In genomic region chr7:116439856-116440549, GRCh38 we compare ENCODE assay signal across 1 cellular context.
TF ChIP-seq lines count a peak whose summit lies in the region.

No MANE protein-coding gene starts in this region.

TF ChIP-seq in K562, 482 proteins besides CTCF, POLR2A, EP300 and RAD21 (continues in another document):
- TF ChIP-seq SMC3 (conservative IDR thresholded peaks at IDR 0.05; ENCODE audit: insufficient read depth, low read depth, low read length) (no peak), FOSL1 (tag; conservative IDR thresholded peaks at IDR 0.05) (0 out of 2 replicates have a peak, but pooled peaks have one; percentile 16), EZH2 (IDR thresholded peaks at IDR 0.05; ENCODE audit: borderline replicate concordance, low read depth, low read length) (no peak), ZNF76 (CRISPR knock-in tag; IDR thresholded peaks at IDR 0.05; ENCODE audit: borderline replicate concordance) (no peak), MTA1 (IDR thresholded peaks at IDR 0.05; ENCODE audit: borderline replicate concordance) (no peak), DMBX1 (CRISPR knock-in tag; IDR thresholded peaks at IDR 0.05; ENCODE audit: borderline replicate concordance) (0 out of 2 replicates have a peak, but pooled peaks have one; percentile 24), POLR2G (IDR thresholded peaks at IDR 0.05; ENCODE audit: low read depth, low read length) (no peak), ARID1B (IDR thresholded peaks at IDR 0.05) (0 out of 2 replicates have a peak, but pooled peaks have one; percentile 17), TCF15 (CRISPR knock-in tag; IDR thresholded peaks at IDR 0.05) (no peak), ZFP36 (IDR thresholded peaks at IDR 0.05; ENCODE audit: low read depth, low read length, partially characterized antibody) (no peak), EGR1 (conservative IDR thresholded peaks at IDR 0.05) (no peak), NFE2L1 (tag; IDR thresholded peaks at IDR 0.05; ENCODE audit: borderline replicate concordance, low read depth) (no peak), ZNF431 (CRISPR knock-in tag; IDR thresholded peaks at IDR 0.05) (no peak), ETV6 (IDR thresholded peaks at IDR 0.05; ENCODE audit: borderline replicate concordance in 1 of 2, low read depth in 2 of 2, low read length in 1 of 2) (no peak), ETV6 (CRISPR knock-in tag; IDR thresholded peaks at IDR 0.05; ENCODE audit: borderline replicate concordance) (no peak), HNRNPH1 (optimal IDR thresholded peaks at IDR 0.05; ENCODE audit: low read depth, low read length) (no peak), ZBTB26 (CRISPR knock-in tag; IDR thresholded peaks at IDR 0.05) (no peak), PHB (CRISPR knock-in tag; IDR thresholded peaks at IDR 0.05) (no peak), NELFE (IDR thresholded peaks at IDR 0.05; ENCODE audit: insufficient read depth, insufficient read length) (no peak), MGA (IDR thresholded peaks at IDR 0.05) (0 out of 2 replicates have a peak, but pooled peaks have one; percentile 9), ZNF583 (CRISPR knock-in tag; IDR thresholded peaks at IDR 0.05) (no peak), DLX4 (CRISPR knock-in tag; IDR thresholded peaks at IDR 0.05) (no peak), CREB5 (CRISPR knock-in tag; IDR thresholded peaks at IDR 0.05) (no peak), MIER1 (IDR thresholded peaks at IDR 0.05; ENCODE audit: low read depth) (no peak), E2F1 (CRISPR knock-in tag; IDR thresholded peaks at IDR 0.05) (no peak), TFAM (CRISPR knock-in tag; conservative IDR thresholded peaks at IDR 0.05) (no peak), KLF16 (IDR thresholded peaks at IDR 0.05) (no peak), NR4A1 (CRISPR knock-in tag; IDR thresholded peaks at IDR 0.05) (no peak), NR4A1 (tag; IDR thresholded peaks at IDR 0.05) (0 out of 2 replicates have a peak, but pooled peaks have one; percentile 16), GABPB2 (CRISPR knock-in tag; conservative IDR thresholded peaks at IDR 0.05) (no peak), L3MBTL2 (IDR thresholded peaks at IDR 0.05) (no peak), BCL6 (CRISPR knock-in tag; IDR thresholded peaks at IDR 0.05) (no peak), MEF2A (IDR thresholded peaks at IDR 0.05; ENCODE audit: control insufficient read depth, low read depth, low read length) (peak; percentile 52; the same call in 1 of the 2 replicates), SMARCA4 (IDR thresholded peaks at IDR 0.05) (peak; percentile 56), ZNF668 (CRISPR knock-in tag; IDR thresholded peaks at IDR 0.05) (no peak), SP2 (IDR thresholded peaks at IDR 0.05; ENCODE audit: extremely low read depth, low read depth, low read length, poor library complexity, severe bottlenecking) (no peak), PYGO2 (tag; IDR thresholded peaks at IDR 0.05) (no peak; the same call in 1 of the 2 replicates), ELF2 (CRISPR knock-in tag; IDR thresholded peaks at IDR 0.05) (no peak), ZBTB17 (CRISPR knock-in tag; IDR thresholded peaks at IDR 0.05) (0 out of 2 replicates have a peak, but pooled peaks have one; percentile 21), HDAC6 (IDR thresholded peaks at IDR 0.05; ENCODE audit: low read depth, low read length) (no peak), GATAD2A (IDR thresholded peaks at IDR 0.05) (no peak), POLR3A (IDR thresholded peaks at IDR 0.05; ENCODE audit: borderline replicate concordance, extremely low read depth, insufficient read depth, insufficient read length) (no peak), HLTF (IDR thresholded peaks at IDR 0.05) (no peak), PRPF4 (IDR thresholded peaks at IDR 0.05; ENCODE audit: insufficient read depth, low read depth, low read length, poor library complexity, severe bottlenecking) (no peak)
- TF ChIP-seq, protein P1, sequence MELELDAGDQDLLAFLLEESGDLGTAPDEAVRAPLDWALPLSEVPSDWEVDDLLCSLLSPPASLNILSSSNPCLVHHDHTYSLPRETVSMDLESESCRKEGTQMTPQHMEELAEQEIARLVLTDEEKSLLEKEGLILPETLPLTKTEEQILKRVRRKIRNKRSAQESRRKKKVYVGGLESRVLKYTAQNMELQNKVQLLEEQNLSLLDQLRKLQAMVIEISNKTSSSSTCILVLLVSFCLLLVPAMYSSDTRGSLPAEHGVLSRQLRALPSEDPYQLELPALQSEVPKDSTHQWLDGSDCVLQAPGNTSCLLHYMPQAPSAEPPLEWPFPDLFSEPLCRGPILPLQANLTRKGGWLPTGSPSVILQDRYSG (tag; conservative IDR thresholded peaks at IDR 0.05; ENCODE audit: low read depth): no peak
- TF ChIP-seq, protein P2, sequence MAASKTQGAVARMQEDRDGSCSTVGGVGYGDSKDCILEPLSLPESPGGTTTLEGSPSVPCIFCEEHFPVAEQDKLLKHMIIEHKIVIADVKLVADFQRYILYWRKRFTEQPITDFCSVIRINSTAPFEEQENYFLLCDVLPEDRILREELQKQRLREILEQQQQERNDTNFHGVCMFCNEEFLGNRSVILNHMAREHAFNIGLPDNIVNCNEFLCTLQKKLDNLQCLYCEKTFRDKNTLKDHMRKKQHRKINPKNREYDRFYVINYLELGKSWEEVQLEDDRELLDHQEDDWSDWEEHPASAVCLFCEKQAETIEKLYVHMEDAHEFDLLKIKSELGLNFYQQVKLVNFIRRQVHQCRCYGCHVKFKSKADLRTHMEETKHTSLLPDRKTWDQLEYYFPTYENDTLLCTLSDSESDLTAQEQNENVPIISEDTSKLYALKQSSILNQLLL (CRISPR knock-in tag; IDR thresholded peaks at IDR 0.05; ENCODE audit: borderline replicate concordance): no peak
- TF ChIP-seq, protein P3, sequence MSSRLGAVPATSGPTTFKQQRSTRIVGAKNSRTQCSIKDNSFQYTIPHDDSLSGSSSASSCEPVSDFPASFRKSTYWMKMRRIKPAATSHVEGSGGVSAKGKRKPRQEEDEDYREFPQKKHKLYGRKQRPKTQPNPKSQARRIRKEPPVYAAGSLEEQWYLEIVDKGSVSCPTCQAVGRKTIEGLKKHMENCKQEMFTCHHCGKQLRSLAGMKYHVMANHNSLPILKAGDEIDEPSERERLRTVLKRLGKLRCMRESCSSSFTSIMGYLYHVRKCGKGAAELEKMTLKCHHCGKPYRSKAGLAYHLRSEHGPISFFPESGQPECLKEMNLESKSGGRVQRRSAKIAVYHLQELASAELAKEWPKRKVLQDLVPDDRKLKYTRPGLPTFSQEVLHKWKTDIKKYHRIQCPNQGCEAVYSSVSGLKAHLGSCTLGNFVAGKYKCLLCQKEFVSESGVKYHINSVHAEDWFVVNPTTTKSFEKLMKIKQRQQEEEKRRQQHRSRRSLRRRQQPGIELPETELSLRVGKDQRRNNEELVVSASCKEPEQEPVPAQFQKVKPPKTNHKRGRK (tag; IDR thresholded peaks at IDR 0.05): no peak
